Comparison of ENCODE assay signal across 18 cellular contexts in the genomic region with DNA sequence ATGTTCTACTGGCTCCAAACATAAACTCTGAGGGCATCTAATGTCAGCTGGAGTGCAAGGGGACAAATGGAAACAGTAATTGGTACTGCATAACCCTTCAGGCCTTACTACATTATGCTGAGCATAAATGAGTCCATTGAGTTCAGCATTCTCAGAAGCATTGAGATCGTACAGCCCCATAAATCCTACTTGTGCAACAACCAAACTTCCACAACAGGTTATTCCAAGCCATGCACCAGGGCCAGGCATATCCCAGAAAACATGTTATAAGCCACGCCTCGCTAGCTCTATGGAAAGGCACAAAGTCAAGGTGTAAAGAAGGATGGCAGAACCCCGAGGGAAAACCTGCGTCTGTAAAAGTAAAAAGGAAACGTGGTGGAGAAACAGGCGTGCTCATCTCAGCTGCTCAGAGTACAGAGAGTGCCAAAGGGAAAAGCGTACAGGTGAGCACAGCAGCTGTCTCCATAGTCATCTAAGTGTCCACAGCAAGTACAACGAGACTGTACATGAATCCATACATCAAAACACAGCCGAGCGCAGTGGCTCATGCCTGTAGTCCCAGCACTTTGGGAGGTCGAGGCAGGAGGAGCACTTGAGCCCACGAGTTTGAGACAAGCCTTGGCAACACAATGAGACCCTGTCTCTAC.
DNase-seq lines count a peak whose midpoint lies in the region; ATAC-seq, FAIRE-seq and TF ChIP-seq lines count a peak whose summit lies in the region.
"Had no signal": no experiment of that assay in that cellular context is flagged by ENCODE, and none has a peak within 500 bp of the region (broad histone marks: within the 10 kb centered on the region; RNA-seq: fewer than 3 reads in every experiment).

No MANE protein-coding gene starts in this region.

- TF ChIP-seq EP300 in HepG2 (IDR thresholded peaks at IDR 0.05; ENCODE audit: low read depth in 2 of 2, low read length in 2 of 2): no peak
- TF ChIP-seq EP300 in HepG2 (CRISPR knock-in tag; IDR thresholded peaks at IDR 0.05; ENCODE audit: borderline replicate concordance): no peak

- FAIRE-seq in keratinocyte (lab: Jason Lieb, UNC) (peak; percentile 92), HepG2 (lab: Jason Lieb, UNC) (no peak)
- FAIRE-seq: GM12892, GM18507, H1, RCC 7860 had no signal

- H2AFZ ChIP-seq in IMR-90 (replicated peaks; ENCODE audit: low read length, poor library complexity): no peak overlapping the region
- no peak overlapping the region for H2AFZ ChIP-seq in keratinocyte (ENCODE audit: control insufficient read depth, low read length)
- no peak overlapping the region for H2AFZ ChIP-seq in HepG2 (ENCODE audit: low read length)

- 98% methylated on average over 7 of the region's 13 CpGs; no CpG with 5 or more reads in 1 of the 2 experiments for WGBS in IMR-90 (ENCODE audit: extremely low coverage in 2 of 2, insufficient read length in 1 of 2), 2 experiments
- 93 to 98% methylated on average over 13 of the region's 13 CpGs for WGBS in endodermal cell (ENCODE audit: insufficient coverage in 1 of 2, insufficient read length in 1 of 2), 2 experiments
- WGBS in HepG2 (ENCODE audit: low lambda C conversion rate): 89% methylated on average over 13 of the region's 13 CpGs

- H3K4me2 ChIP-seq in IMR-90 (ENCODE audit: low read depth, low read length) (no peak overlapping the region), keratinocyte (ENCODE audit: control insufficient read depth, extremely low read depth, insufficient read depth, low read depth, low read length) (peak overlapping the region; percentile 72), HepG2 (ENCODE audit: low read depth, low read length) (no peak overlapping the region)
- H3K4me2 ChIP-seq: BLaER1 treated with 17β-estradiol and CSF1 and Interleukin-3, amounts not matched to agents 10 nM and 100 nM had no signal

- H4K8ac ChIP-seq in IMR-90 (ENCODE audit: low read depth in 2 of 2, low read length in 2 of 2): no peak overlapping the region

- 0 out of 2 replicates have a peak overlapping the region, but pooled peaks have one; percentile 33 for H2AK5ac ChIP-seq in IMR-90 (ENCODE audit: low read depth, low read length)

- H3K9me1 ChIP-seq in IMR-90 (ENCODE audit: insufficient read depth, low read length) (peaks cover 18% of the 10 kb centered on the region), keratinocyte (ENCODE audit: control insufficient read depth, extremely low read depth, insufficient read depth, low read length) (no peaks in the 10 kb centered on the region)

- H3K9ac ChIP-seq in IMR-90 (ENCODE audit: low read depth, low read length) (no peak overlapping the region), endodermal cell (ENCODE audit: extremely low read depth, low read length, poor library complexity, severe bottlenecking) (no peak overlapping the region), keratinocyte (ENCODE audit: control insufficient read depth, extremely low read depth, insufficient read depth, low read length) (peak overlapping the region; percentile 10), HepG2 (ENCODE audit: insufficient read depth, low read depth, low read length) (no peak overlapping the region)
- H3K9ac ChIP-seq: BLaER1 treated with 17β-estradiol and CSF1 and Interleukin-3, amounts not matched to agents 10 nM and 100 nM had no signal

- in situ Hi-C loops in IMR-90 (cut with MboI; ENCODE audit: low sequenced_read_pairs): no loop called here
- in situ Hi-C loops in HepG2 (cut with HindIII; ENCODE audit: extremely low pct_ligation_motif_present, low pct_unique_long_range_greater_than_20kb): no loop called here

- no peak overlapping the region for H3K4ac ChIP-seq in IMR-90 (ENCODE audit: low read depth, low read length)

- H3K4me3 ChIP-seq in IMR-90 (ENCODE audit: insufficient read depth, low read depth, low read length): no peak overlapping the region
- no peak overlapping the region for H3K4me3 ChIP-seq in endodermal cell (ENCODE audit: low read length)
- H3K4me3 ChIP-seq in keratinocyte (ENCODE audit: control insufficient read depth in 2 of 3, extremely low read depth in 1 of 3, insufficient read depth in 2 of 3, low read depth in 1 of 3, low read length in 3 of 3): peak overlapping the region in 2 of 3 experiments; percentile 2 to 6
- no peak overlapping the region for H3K4me3 ChIP-seq in HepG2 (replicated peaks in 1 of 3; ENCODE audit: insufficient read depth in 1 of 3, low read depth in 2 of 3, low read length in 3 of 3)
- H3K4me3 ChIP-seq: BLaER1 treated with 17β-estradiol and CSF1 and Interleukin-3, amounts not matched to agents 10 nM and 100 nM; SK-N-MC had no signal

- peaks cover 3% of the 10 kb centered on the region; the same call in 1 of the 2 replicates for H4K20me1 ChIP-seq in IMR-90 (ENCODE audit: insufficient read depth, low read length)
- peaks cover under 1% of the 10 kb centered on the region for H4K20me1 ChIP-seq in keratinocyte (ENCODE audit: control insufficient read depth, extremely low read depth, insufficient read depth, low read length)
- no peaks in the 10 kb centered on the region; the same call in 1 of the 2 replicates for H4K20me1 ChIP-seq in HepG2 (ENCODE audit: insufficient read depth, low read length)

- TF ChIP-seq RAD21 in IMR-90 (IDR thresholded peaks at IDR 0.05; ENCODE audit: low read length) (no peak), HepG2 (CRISPR knock-in tag; IDR thresholded peaks at IDR 0.05) (no peak)

- H3K27ac Mint-ChIP-seq in endodermal cell: no peak overlapping the region
- peak overlapping the region; percentile 72 for H3K27ac Mint-ChIP-seq in progenitor cell of endocrine pancreas
- H3K27ac Mint-ChIP-seq: CD8-positive, alpha-beta memory T cell had no signal

- no peak overlapping the region for H3K56ac ChIP-seq in IMR-90 (ENCODE audit: extremely low read depth, insufficient read depth, low read length)

- H3K4me3 Mint-ChIP-seq in endodermal cell (no peak overlapping the region), progenitor cell of endocrine pancreas (ENCODE audit: low read depth) (no peak overlapping the region)
- H3K4me3 Mint-ChIP-seq: CD8-positive, alpha-beta memory T cell had no signal

- no peak for DNase-seq in IMR-90
- peak; percentile 20 for DNase-seq in endodermal cell
- DNase-seq in keratinocyte (ENCODE audit: low read depth, low spot score): no peak
- no peak for DNase-seq in progenitor cell of endocrine pancreas (ENCODE audit: low spot score, unreplicated experiment)
- DNase-seq in HepG2 (ENCODE audit: low spot score): no peak
- no peak for DNase-seq in NCI-H146 (lab: John Stamatoyannopoulos, UW)
- DNase-seq: CD8-positive, alpha-beta memory T cell; KG1; NCI-H187; NCI-H748 treated with DMSO at 0.1 percent for 48 hours; Right ventricle myocardium superior had no signal

- H3K4me1 Mint-ChIP-seq in endodermal cell (peaks cover 16% of the 10 kb centered on the region), progenitor cell of endocrine pancreas (ENCODE audit: low read depth) (peaks cover 15% of the 10 kb centered on the region)
- H3K4me1 Mint-ChIP-seq: CD8-positive, alpha-beta memory T cell had no signal

- no peak overlapping the region for H3K18ac ChIP-seq in IMR-90 (ENCODE audit: low read depth, low read length)

- dilution Hi-C loops in IMR-90 (cut with HindIII; ENCODE audit: low sequenced_read_pairs, unreplicated experiment) (no loop called here), keratinocyte (cut with MboI; ENCODE audit: extremely low pct_ligation_motif_present, low sequenced_read_pairs) (no loop called here)

- H4K5ac ChIP-seq in IMR-90 (ENCODE audit: low read depth, low read length): no peak overlapping the region

- H3K14ac ChIP-seq in IMR-90 (replicated peaks; ENCODE audit: low read depth, low read length): 0 out of 2 replicates have a peak overlapping the region, but pooled peaks have one; percentile 52

- no peak for TF ChIP-seq POLR2A in IMR-90 (IDR thresholded peaks at IDR 0.05; ENCODE audit: low read depth, low read length)
- no peak for TF ChIP-seq POLR2A in HepG2 (IDR thresholded peaks at IDR 0.05; ENCODE audit: insufficient read depth in 1 of 2, low read depth in 2 of 2, low read length in 2 of 2)

- H2BK15ac ChIP-seq in IMR-90 (ENCODE audit: low read depth, low read length): no peak overlapping the region

- intact Hi-C loops in IMR-90 (cut with micrococcal nuclease): no loop called here
- intact Hi-C loops in HepG2 (cut with micrococcal nuclease; ENCODE audit: unreplicated experiment): no loop called here

- no peak overlapping the region; the same call in 1 of the 2 replicates for H3K23ac ChIP-seq in IMR-90 (ENCODE audit: low read depth, low read length)

- H2BK120ac ChIP-seq in IMR-90 (ENCODE audit: low read depth, low read length): no peak overlapping the region

- no TSS peak for BruUV-seq in IMR-90 (replicated peaks; lab: Mats Ljungman, UMichigan)
- BruUV-seq in HepG2 (replicated peaks; lab: Mats Ljungman, UMichigan): no TSS peak

- H4K91ac ChIP-seq in IMR-90 (ENCODE audit: insufficient read depth, low read depth, low read length): no peak overlapping the region; the same call in 1 of the 2 replicates

- H3K27ac ChIP-seq in IMR-90 (ENCODE audit: insufficient read depth, low read length) (no peak overlapping the region), endodermal cell (ENCODE audit: low read depth, low read length) (no peak overlapping the region), keratinocyte (ENCODE audit: control insufficient read depth, insufficient read depth, low read length) (peak overlapping the region; percentile 15), HepG2 (ENCODE audit: extremely low read length, insufficient read depth, low read length) (no peak overlapping the region)
- H3K27ac ChIP-seq: BLaER1 treated with 17β-estradiol and CSF1 and Interleukin-3, amounts not matched to agents 10 nM and 100 nM; SK-N-MC had no signal

- H3K9me3 Mint-ChIP-seq in endodermal cell (peaks cover 8% of the 10 kb centered on the region), progenitor cell of endocrine pancreas (ENCODE audit: low read depth) (peaks cover 6% of the 10 kb centered on the region)

- ATAC-seq in IMR-90 (ENCODE audit: low read depth) (no peak), HepG2 (no peak), GM18868 (IDR thresholded peaks at IDR 0.05; ENCODE audit: unreplicated experiment) (no peak)

- peaks cover 10 to 43% of the 10 kb centered on the region in 2 experiments for H3K79me1 ChIP-seq in IMR-90 (ENCODE audit: low read depth in 1 of 2, low read length in 2 of 2)

- peaks cover 31% of the 10 kb centered on the region for H3K36me3 Mint-ChIP-seq in endodermal cell (ENCODE audit: low read depth)
- H3K36me3 Mint-ChIP-seq in progenitor cell of endocrine pancreas (ENCODE audit: insufficient read depth): peaks cover 23% of the 10 kb centered on the region
- H3K36me3 Mint-ChIP-seq: CD8-positive, alpha-beta memory T cell had no signal

- H3K27me3 Mint-ChIP-seq in endodermal cell (ENCODE audit: insufficient read depth): no peaks in the 10 kb centered on the region
- no peaks in the 10 kb centered on the region for H3K27me3 Mint-ChIP-seq in progenitor cell of endocrine pancreas

- H3K79me2 ChIP-seq in keratinocyte (ENCODE audit: control insufficient read depth, insufficient read depth, low read length): peaks cover 46% of the 10 kb centered on the region
- H3K79me2 ChIP-seq in HepG2 (ENCODE audit: insufficient read depth, low read length): peaks cover 31% of the 10 kb centered on the region

- H3K4me1 ChIP-seq in IMR-90 (ENCODE audit: control insufficient read depth, insufficient read depth, low read length) (peaks cover 7% of the 10 kb centered on the region; the same call in 1 of the 2 replicates), endodermal cell (ENCODE audit: control insufficient read depth, insufficient read depth, low read length) (no peaks in the 10 kb centered on the region), keratinocyte (ENCODE audit: control insufficient read depth, extremely low read depth, insufficient read depth, low read length) (peaks cover 24% of the 10 kb centered on the region), HepG2 (ENCODE audit: insufficient read depth, low read length) (no peaks in the 10 kb centered on the region)

- TF ChIP-seq CTCF in IMR-90 (conservative IDR thresholded peaks at IDR 0.05; ENCODE audit: low read depth, low read length) (no peak), endodermal cell (conservative IDR thresholded peaks at IDR 0.05) (no peak), keratinocyte (optimal IDR thresholded peaks at IDR 0.05 in 1 of 3, IDR thresholded peaks at IDR 0.05 in 1 of 3, conservative IDR thresholded peaks at IDR 0.05 in 1 of 3; ENCODE audit: extremely low read depth in 1 of 3, insufficient read depth in 2 of 3, low read length in 3 of 3) (no peak), progenitor cell of endocrine pancreas (IDR thresholded peaks at IDR 0.05; ENCODE audit: unreplicated experiment) (no peak), HepG2 (CRISPR knock-in tag; IDR thresholded peaks at IDR 0.05) (no peak)

- H3K36me3 ChIP-seq in IMR-90 (ENCODE audit: control insufficient read depth, insufficient read depth, low read length) (no peaks in the 10 kb centered on the region), endodermal cell (ENCODE audit: control insufficient read depth, insufficient read depth, low read length) (peaks cover 15% of the 10 kb centered on the region), keratinocyte (ENCODE audit: control insufficient read depth in 2 of 2, extremely low read depth in 1 of 2, insufficient read depth in 2 of 2, low read length in 2 of 2) (peaks cover 2% of the 10 kb centered on the region in 2 experiments), HepG2 (replicated peaks in 1 of 2; ENCODE audit: control insufficient read depth in 1 of 2, insufficient read depth in 2 of 2, low read length in 2 of 2) (peaks cover 5 to 14% of the 10 kb centered on the region in 2 experiments; a peak in 4 of 5 replicates)

- POLR2A ChIA-PET in IMR-90 (lab: Charles Lee; ENCODE audit: unreplicated experiment) (no interaction called here), HepG2 (lab: Yijun Ruan, JAX) (no interaction called here)

- CTCF ChIA-PET in IMR-90 (lab: Yijun Ruan, JAX) (interaction anchor here (1.2 kb wide), 1 partner anchor 34 kb away, joined by 4 read pairs; no protein-coding TSS in a partner anchor), HepG2 (lab: Yijun Ruan, JAX; ENCODE audit: low intra/inter-chr PET ratio, low total read pairs) (no interaction called here)

- H3K9me3 ChIP-seq in IMR-90 (ENCODE audit: control insufficient read depth, insufficient read depth, low read length) (no peaks in the 10 kb centered on the region), endodermal cell (ENCODE audit: control insufficient read depth, low read length) (no peaks in the 10 kb centered on the region), keratinocyte (ENCODE audit: control insufficient read depth, low read depth, low read length) (no peaks in the 10 kb centered on the region), HepG2 (ENCODE audit: low read length) (no peaks in the 10 kb centered on the region)

- H3K27me3 ChIP-seq in IMR-90 (ENCODE audit: control insufficient read depth, insufficient read depth, low read length) (no peaks in the 10 kb centered on the region), endodermal cell (ENCODE audit: control insufficient read depth, insufficient read depth, low read length, poor library complexity, severe bottlenecking) (no peaks in the 10 kb centered on the region), keratinocyte (ENCODE audit: control insufficient read depth, extremely low read depth, insufficient read depth, low read length) (no peaks in the 10 kb centered on the region), HepG2 (ENCODE audit: control insufficient read depth in 1 of 2, insufficient read depth in 2 of 2, low read length in 2 of 2) (no peaks in the 10 kb centered on the region)

- H2BK5ac ChIP-seq in IMR-90 (ENCODE audit: low read depth, low read length, poor library complexity, severe bottlenecking): no peak overlapping the region

- H2AK9ac ChIP-seq in IMR-90 (replicated peaks; ENCODE audit: low read depth, low read length, poor library complexity): no peak overlapping the region

- no peak overlapping the region for H2BK20ac ChIP-seq in IMR-90 (ENCODE audit: low read depth, low read length)

Comparison
In these comparisons a context has a peak if more than half of its experiments do, and no peak if none do; other contexts are left out.
1. H3K4me3 ChIP-seq: peak in keratinocyte (2 of 3); none in IMR-90 (single experiment), endodermal cell (single experiment) and HepG2 (0 of 3).